In genomic region chr11:107956543-107956942, GRCh38 we compare ENCODE assay signal across 23 cellular contexts. TPM values are rescaled to one million over a fixed set of nuclear protein-coding genes. Genes with fewer than 3 reads are reported as not detected.
"Had no signal": no experiment of that assay in that cellular context is flagged by ENCODE, and none has a peak within 500 bp of the region (broad histone marks: within the 10 kb centered on the region; RNA-seq: fewer than 3 reads in every experiment).

No MANE protein-coding gene starts in this region.

- H3K27ac Mint-ChIP-seq: activated CD8-positive, alpha-beta T cell treated with anti-CD3 and anti-CD28 coated beads, Interleukin-2, amount 10 ng/mL, durations not matched to agents 7 days and 5 days; activated naive CD8-positive, alpha-beta T cell treated with anti-CD3 and anti-CD28 coated beads, Interleukin-2, amount 50 U/mL, for 24 hours; activated T-helper 1 cell treated with anti-CD3 and anti-CD28 coated beads, Interleukin-12 subunit alpha, Interleukin-12 subunit beta, Interleukin-2, Interleukin-4 antibody, amounts not matched to agents 30 ng/mL and 10 ng/mL and 1 ng/mL, durations not matched to agents 14 hours and 24 hours and 36 hours; nephron progenitor cell; stimulated activated naive CD8-positive, alpha-beta T cell treated with anti-CD3 and anti-CD28 coated beads, Interleukin-15, Interleukin-2, amounts not matched to agents 100 ng/mL and 50 ng/mL, for 24 hours had no signal

- H3K27me3 ChIP-seq: ascending aorta, gastrocnemius medialis, right lobe of liver, thyroid gland, upper lobe of right lung had no signal

- H3K4me3 ChIP-seq: ascending aorta, esophagus squamous epithelium, gastrocnemius medialis, skin epidermis, thyroid gland, upper lobe of right lung had no signal

- H3K9me3 ChIP-seq: ascending aorta, esophagus squamous epithelium, gastrocnemius medialis, right lobe of liver, thyroid gland, upper lobe of right lung had no signal

- DNase-seq: activated CD4-positive, alpha-beta T cell treated with anti-CD3 and anti-CD28 coated beads for 1 hour; activated CD4-positive, alpha-beta T cell treated with anti-CD3 and anti-CD28 coated beads, Interleukin-2, amount 50 U/mL, for 1 hour; activated CD8-positive, alpha-beta T cell treated with anti-CD3 and anti-CD28 coated beads, Interleukin-2, amount 10 ng/mL, durations not matched to agents 7 days and 5 days; activated gamma-delta T cell; activated naive CD4-positive, alpha-beta T cell treated with anti-CD3 and anti-CD28 coated beads, Interleukin-2, amount 50 U/mL, for 16 hours; activated naive CD8-positive, alpha-beta T cell treated with anti-CD3 and anti-CD28 coated beads, Interleukin-2, amount 50 U/mL, for 24 hours; central memory CD4-positive, alpha-beta T cell; esophagus squamous epithelium; left ventricle myocardium superior; mammary epithelial cell; nephron progenitor cell; nucleus accumbens; right lobe of liver; stimulated activated CD4-positive, alpha-beta T cell treated with anti-CD3 and anti-CD28 coated beads, Interleukin-1b, Interleukin-23, amount 100 ng/mL, for 48 hours; upper lobe of right lung; WERI-Rb-1 had no signal

- H3K9me3 Mint-ChIP-seq: activated naive CD8-positive, alpha-beta T cell treated with anti-CD3 and anti-CD28 coated beads, Interleukin-2, amount 50 U/mL, for 24 hours; activated T-helper 1 cell treated with anti-CD3 and anti-CD28 coated beads, Interleukin-12 subunit alpha, Interleukin-12 subunit beta, Interleukin-2, Interleukin-4 antibody, amounts not matched to agents 30 ng/mL and 10 ng/mL and 1 ng/mL, durations not matched to agents 14 hours and 24 hours and 36 hours; nephron progenitor cell; stimulated activated naive CD8-positive, alpha-beta T cell treated with anti-CD3 and anti-CD28 coated beads, Interleukin-15, Interleukin-2, amounts not matched to agents 100 ng/mL and 50 ng/mL, for 24 hours had no signal

- H3K36me3 ChIP-seq: ascending aorta, esophagus squamous epithelium, gastrocnemius medialis, right lobe of liver, thyroid gland, upper lobe of right lung had no signal

- H3K27ac ChIP-seq: ascending aorta, esophagus squamous epithelium, gastrocnemius medialis, right lobe of liver, skin epidermis, thyroid gland, upper lobe of right lung, WERI-Rb-1 had no signal

- H3K4me1 ChIP-seq: ascending aorta, gastrocnemius medialis, thyroid gland had no signal

- H3K4me1 Mint-ChIP-seq: activated naive CD8-positive, alpha-beta T cell treated with anti-CD3 and anti-CD28 coated beads, Interleukin-2, amount 50 U/mL, for 24 hours had no signal

- ATAC-seq: activated CD8-positive, alpha-beta T cell treated with anti-CD3 and anti-CD28 coated beads, Interleukin-2, amount 10 ng/mL, durations not matched to agents 7 days and 5 days; activated naive CD8-positive, alpha-beta T cell treated with anti-CD3 and anti-CD28 coated beads, Interleukin-2, amount 50 U/mL, for 24 hours had no signal

- H3K4me3 Mint-ChIP-seq: activated CD8-positive, alpha-beta T cell treated with anti-CD3 and anti-CD28 coated beads, Interleukin-2, amount 10 ng/mL, durations not matched to agents 7 days and 5 days; activated naive CD8-positive, alpha-beta T cell treated with anti-CD3 and anti-CD28 coated beads, Interleukin-2, amount 50 U/mL, for 24 hours; activated T-helper 1 cell treated with anti-CD3 and anti-CD28 coated beads, Interleukin-12 subunit alpha, Interleukin-12 subunit beta, Interleukin-2, Interleukin-4 antibody, amounts not matched to agents 30 ng/mL and 10 ng/mL and 1 ng/mL, durations not matched to agents 14 hours and 24 hours and 36 hours; nephron progenitor cell; stimulated activated naive CD8-positive, alpha-beta T cell treated with anti-CD3 and anti-CD28 coated beads, Interleukin-15, Interleukin-2, amounts not matched to agents 100 ng/mL and 50 ng/mL, for 24 hours had no signal

RNA-seq across cellular contexts. Expression of gene RAB39A, which starts 28.3 kb away (rescaled TPM):
- total RNA-seq: activated T-helper 1 cell treated with anti-CD3 and anti-CD28 coated beads, Interleukin-12 subunit alpha, Interleukin-12 subunit beta, Interleukin-2, Interleukin-4 antibody, amounts not matched to agents 30 ng/mL and 10 ng/mL and 1 ng/mL, durations not matched to agents 14 hours and 24 hours and 36 hours; ascending aorta; left ventricle myocardium superior; mammary epithelial cell; T-helper 2 cell treated with Interferon-gamma antibody and Interleukin-4, amounts not matched to agents 100 ng/mL and 5 ng/mL, for 36 hours had no signal
